ENCODE assay signal across 8 cellular contexts in genomic region chr18:68925268-68925667, GRCh38.
DNase-seq lines count a peak whose midpoint lies in the region; ATAC-seq, FAIRE-seq and TF ChIP-seq lines count a peak whose summit lies in the region.

No MANE protein-coding gene starts in this region.

- H3K27me3 ChIP-seq in vagina: no peaks in the 10 kb centered on the region

- no peaks in the 10 kb centered on the region for H3K9me3 Mint-ChIP-seq in activated naive CD8-positive, alpha-beta T cell treated with anti-CD3 and anti-CD28 coated beads, Interleukin-2, amount 50 U/mL, for 24 hours
- H3K9me3 Mint-ChIP-seq in type B pancreatic cell: no peaks in the 10 kb centered on the region
- no peaks in the 10 kb centered on the region for H3K9me3 Mint-ChIP-seq in activated CD4-positive, alpha-beta T cell treated with anti-CD3 and anti-CD28 coated beads, Interleukin-2, amount 10 ng/mL, durations not matched to agents 24 days and 14 days

- peak; percentile 2 for DNase-seq in GM19239 (ENCODE audit: insufficient read length, low spot score)
- no peak for DNase-seq in activated naive CD8-positive, alpha-beta T cell treated with anti-CD3 and anti-CD28 coated beads, Interleukin-2, amount 50 U/mL, for 24 hours
- DNase-seq in type B pancreatic cell (ENCODE audit: extremely low spot score, unreplicated experiment): no peak
- no peak for DNase-seq in pons (ENCODE audit: low spot score)
- no peak for DNase-seq in activated CD4-positive, alpha-beta T cell treated with anti-CD3 and anti-CD28 coated beads, Interleukin-2, amount 10 ng/mL, durations not matched to agents 24 days and 14 days
- no peak for DNase-seq in vagina (ENCODE audit: extremely low spot score in 2 of 2)

- H3K27ac ChIP-seq in C4-2B (no peak overlapping the region), vagina (no peak overlapping the region)

- H3K4me3 Mint-ChIP-seq in activated naive CD8-positive, alpha-beta T cell treated with anti-CD3 and anti-CD28 coated beads, Interleukin-2, amount 50 U/mL, for 24 hours: no peak overlapping the region
- H3K4me3 Mint-ChIP-seq in type B pancreatic cell: no peak overlapping the region
- H3K4me3 Mint-ChIP-seq in activated CD4-positive, alpha-beta T cell treated with anti-CD3 and anti-CD28 coated beads, Interleukin-2, amount 10 ng/mL, durations not matched to agents 24 days and 14 days: no peak overlapping the region

- no peak overlapping the region for H3K4me3 ChIP-seq in vagina

- TF ChIP-seq CTCF in C4-2B (conservative IDR thresholded peaks at IDR 0.05) (peak; percentile 31), type B pancreatic cell (conservative IDR thresholded peaks at IDR 0.05) (peak; percentile 60), vagina (IDR thresholded peaks at IDR 0.05) (no peak)

- H3K36me3 ChIP-seq in vagina: no peaks in the 10 kb centered on the region

- no peak for FAIRE-seq in GM19239 (lab: Jason Lieb, UNC)

- no peaks in the 10 kb centered on the region for H3K9me3 ChIP-seq in vagina

- no peaks in the 10 kb centered on the region for H3K4me1 ChIP-seq in vagina

- intact Hi-C loops in activated CD4-positive, alpha-beta T cell treated with anti-CD3 and anti-CD28 coated beads, Interleukin-2, amount 10 ng/mL, durations not matched to agents 24 days and 14 days (cut with micrococcal nuclease): no loop called here
- intact Hi-C loops in vagina (cut with DNase I): no loop called here

- H3K27me3 Mint-ChIP-seq in activated naive CD8-positive, alpha-beta T cell treated with anti-CD3 and anti-CD28 coated beads, Interleukin-2, amount 50 U/mL, for 24 hours: no peaks in the 10 kb centered on the region
- H3K27me3 Mint-ChIP-seq in type B pancreatic cell: no peaks in the 10 kb centered on the region
- no peaks in the 10 kb centered on the region for H3K27me3 Mint-ChIP-seq in activated CD4-positive, alpha-beta T cell treated with anti-CD3 and anti-CD28 coated beads, Interleukin-2, amount 10 ng/mL, durations not matched to agents 24 days and 14 days

- no peak overlapping the region for H3K27ac Mint-ChIP-seq in activated naive CD8-positive, alpha-beta T cell treated with anti-CD3 and anti-CD28 coated beads, Interleukin-2, amount 50 U/mL, for 24 hours
- H3K27ac Mint-ChIP-seq in type B pancreatic cell: no peak overlapping the region
- no peak overlapping the region for H3K27ac Mint-ChIP-seq in activated CD4-positive, alpha-beta T cell treated with anti-CD3 and anti-CD28 coated beads, Interleukin-2, amount 10 ng/mL, durations not matched to agents 24 days and 14 days

- H3K36me3 Mint-ChIP-seq in activated naive CD8-positive, alpha-beta T cell treated with anti-CD3 and anti-CD28 coated beads, Interleukin-2, amount 50 U/mL, for 24 hours (ENCODE audit: low read depth): no peaks in the 10 kb centered on the region
- no peaks in the 10 kb centered on the region for H3K36me3 Mint-ChIP-seq in type B pancreatic cell
- no peaks in the 10 kb centered on the region for H3K36me3 Mint-ChIP-seq in activated CD4-positive, alpha-beta T cell treated with anti-CD3 and anti-CD28 coated beads, Interleukin-2, amount 10 ng/mL, durations not matched to agents 24 days and 14 days (ENCODE audit: low read depth)

- no peak for TF ChIP-seq POLR2A in vagina (IDR thresholded peaks at IDR 0.05)

- H3K4me1 Mint-ChIP-seq in activated naive CD8-positive, alpha-beta T cell treated with anti-CD3 and anti-CD28 coated beads, Interleukin-2, amount 50 U/mL, for 24 hours: no peaks in the 10 kb centered on the region
- no peaks in the 10 kb centered on the region for H3K4me1 Mint-ChIP-seq in type B pancreatic cell (ENCODE audit: unreplicated experiment)
- no peaks in the 10 kb centered on the region for H3K4me1 Mint-ChIP-seq in activated CD4-positive, alpha-beta T cell treated with anti-CD3 and anti-CD28 coated beads, Interleukin-2, amount 10 ng/mL, durations not matched to agents 24 days and 14 days

- ATAC-seq in HG03175 (IDR thresholded peaks at IDR 0.05; ENCODE audit: unreplicated experiment): peak; percentile 90
- ATAC-seq in activated naive CD8-positive, alpha-beta T cell treated with anti-CD3 and anti-CD28 coated beads, Interleukin-2, amount 50 U/mL, for 24 hours: peak; percentile 48

Comparison
In these comparisons a context has a peak if more than half of its experiments do, and no peak if none do; other contexts are left out.
1. CTCF ChIP-seq: peak in C4-2B (single experiment) and type B pancreatic cell (single experiment); none in vagina (0 of 3).